Comparison of ENCODE assay signal across 8 cellular contexts in genomic region chr4:152535236-152535902, GRCh38. TPM values are rescaled to one million over a fixed set of nuclear protein-coding genes. Genes with fewer than 3 reads are reported as not detected.
DNase-seq lines count a peak whose midpoint lies in the region; ATAC-seq and FAIRE-seq lines count a peak whose summit lies in the region.

No MANE protein-coding gene starts in this region.

- peaks cover 41 to 73% (median 55%) of the 10 kb centered on the region in 4 donors for H3K4me1 Mint-ChIP-seq in CD4-positive, CD25-positive, alpha-beta regulatory T cell

- peaks cover 0 to 2% (median 0%) of the 10 kb centered on the region in 7 donors for H3K9me3 Mint-ChIP-seq in CD4-positive, CD25-positive, alpha-beta regulatory T cell

- no peaks in the 10 kb centered on the region for H3K9me3 ChIP-seq in CD4-positive, CD25-positive, alpha-beta regulatory T cell (ENCODE audit: control insufficient read depth in 2 of 2, low read length in 2 of 2)
- no peaks in the 10 kb centered on the region for H3K9me3 ChIP-seq in skeletal muscle satellite cell (replicated peaks; ENCODE audit: low read length)

- peak overlapping the region; percentile 90 for H3K9ac ChIP-seq in skeletal muscle satellite cell (ENCODE audit: low read depth, low read length)

- FAIRE-seq in HTR-8/SVneo (lab: Jason Lieb, UNC), result no peak

- intact Hi-C loops in left cardiac atrium (cut with DNase I), result no loop called here

- H3K36me3 ChIP-seq in CD4-positive, CD25-positive, alpha-beta regulatory T cell (ENCODE audit: control insufficient read depth, insufficient read depth, low read length), result peaks cover 20% of the 10 kb centered on the region
- no peaks in the 10 kb centered on the region for H3K36me3 ChIP-seq in skeletal muscle satellite cell (ENCODE audit: insufficient read depth, low read length)

- H3K36me3 Mint-ChIP-seq in CD4-positive, CD25-positive, alpha-beta regulatory T cell, result peaks cover 19% of the 10 kb centered on the region

- peak in 1 of 2 donors; percentile 0 for ATAC-seq in CD4-positive, CD25-positive, alpha-beta regulatory T cell (ENCODE audit: low read depth in 2 of 2)
- ATAC-seq in GM21367 (IDR thresholded peaks at IDR 0.05; ENCODE audit: unreplicated experiment) (peak; percentile 2), left cardiac atrium (peak; percentile 12 to 31)

- no peaks in the 10 kb centered on the region for H3K27me3 Mint-ChIP-seq in CD4-positive, CD25-positive, alpha-beta regulatory T cell

- peak overlapping the region; percentile 38 to 99 (median 98) for H3K27ac Mint-ChIP-seq in CD4-positive, CD25-positive, alpha-beta regulatory T cell

- peak; percentile 24 to 39 (median 34) for DNase-seq in CD4-positive, CD25-positive, alpha-beta regulatory T cell
- peak; percentile 5 for DNase-seq in HS-27A (ENCODE audit: low read depth)
- peak; percentile 20 for DNase-seq in activated gamma-delta T cell treated with anti-CD3 and anti-CD28 coated beads, Interleukin-2, amount 50 U/mL, for 16 hours (ENCODE audit: low read depth)
- peak; percentile 28 for DNase-seq in left cardiac atrium
- no peak for DNase-seq in NCI-H1417 (lab: John Stamatoyannopoulos, UW)
- DNase-seq in HTR-8/SVneo (ENCODE audit: insufficient read length, low spot score), result no peak

- H3K27me3 ChIP-seq in CD4-positive, CD25-positive, alpha-beta regulatory T cell (ENCODE audit: control insufficient read depth, insufficient read depth, low read length), result no peaks in the 10 kb centered on the region
- H3K27me3 ChIP-seq in skeletal muscle satellite cell (ENCODE audit: control insufficient read depth, insufficient read depth, low read length), result no peaks in the 10 kb centered on the region

- H3K27ac ChIP-seq in CD4-positive, CD25-positive, alpha-beta regulatory T cell (ENCODE audit: insufficient read depth, low read length, poor library complexity, severe bottlenecking), result peak overlapping the region; percentile 94

- peaks cover 75% of the 10 kb centered on the region for H3K4me1 ChIP-seq in CD4-positive, CD25-positive, alpha-beta regulatory T cell (ENCODE audit: control insufficient read depth, insufficient read depth, low read length, poor library complexity, severe bottlenecking)
- H3K4me1 ChIP-seq in skeletal muscle satellite cell (ENCODE audit: control insufficient read depth, insufficient read depth, low read length), result peaks cover 18% of the 10 kb centered on the region

- H3K4me2 ChIP-seq in skeletal muscle satellite cell (ENCODE audit: low read length), result peak overlapping the region; percentile 84

- H3K4me3 ChIP-seq in CD4-positive, CD25-positive, alpha-beta regulatory T cell (ENCODE audit: low read depth, low read length), result peak overlapping the region; percentile 98
- peak overlapping the region; percentile 91 for H3K4me3 ChIP-seq in skeletal muscle satellite cell (ENCODE audit: low read length)

- peak overlapping the region; percentile 95 to 99 (median 96) for H3K4me3 Mint-ChIP-seq in CD4-positive, CD25-positive, alpha-beta regulatory T cell

RNA-seq across cellular contexts. Expression of gene FBXW7, which starts 0.5 kb away (rescaled TPM):
- 146 TPM for total RNA-seq in CD4-positive, CD25-positive, alpha-beta regulatory T cell
- polyA plus RNA-seq in CD4-positive, CD25-positive, alpha-beta regulatory T cell, result 10 to 100 TPM; 43.8 to 50.7 (median 47.4) TPM
- total RNA-seq in left cardiac atrium, result 10 to 100 TPM; 39.5 to 45.6 TPM
- total RNA-seq in skeletal muscle satellite cell (2012; rRNA removed), result 45.7 and 46.4 TPM in 2 replicates

Comparison
In these comparisons a context has a peak if more than half of its experiments do, and no peak if none do; other contexts are left out.
1. DNase-seq: peak in CD4-positive, CD25-positive, alpha-beta regulatory T cell (3 of 3), HS-27A (single experiment), activated gamma-delta T cell treated with anti-CD3 and anti-CD28 coated beads, Interleukin-2, amount 50 U/mL, for 16 hours (single experiment) and left cardiac atrium (single experiment); none in NCI-H1417 (0 of 3) and HTR-8/SVneo (single experiment).